ENCODE assay signal across 9 cellular contexts in genomic region chr17:4583796-4584124, GRCh38. TPM values are rescaled to one million over a fixed set of nuclear protein-coding genes. Genes with fewer than 3 reads are reported as not detected.
A peak's percentile ranks its signal among the peaks of the same experiment; 100 is the strongest.
DNase-seq lines count a peak whose midpoint lies in the region; ATAC-seq and TF ChIP-seq lines count a peak whose summit lies in the region.
"Had no signal": no experiment of that assay in that cellular context is flagged by ENCODE, and none has a peak within 500 bp of the region (broad histone marks: within the 10 kb centered on the region; RNA-seq: fewer than 3 reads in every experiment).

No MANE protein-coding gene starts in this region.

- H3K27ac ChIP-seq in right atrium auricular region = peak overlapping the region; percentile 59 to 85
- H3K27ac ChIP-seq in sigmoid colon = peak overlapping the region in 1 of 4 donors; percentile 73

- peak overlapping the region; percentile 28 for H3K4me3 Mint-ChIP-seq in activated CD8-positive, alpha-beta T cell treated with anti-CD3 and anti-CD28 coated beads, Interleukin-2, amount 10 ng/mL, durations not matched to agents 7 days and 5 days
- H3K4me3 Mint-ChIP-seq: dendritic cell treated with granulocyte-macrophage colony-stimulating factor and Interleukin-4, amounts not matched to agents 40 ng/mL and 50 ng/mL, for 4 days had no signal

- TF ChIP-seq POLR2A in sigmoid colon (IDR thresholded peaks at IDR 0.05) = no peak

- WGBS in sigmoid colon, 2 donors = 17 to 22% methylated on average over 15 of the region's 15 CpGs

- H3K4me3 ChIP-seq in right atrium auricular region = peak overlapping the region; percentile 49 to 64
- H3K4me3 ChIP-seq in sigmoid colon = peak overlapping the region; percentile 17 to 50 (median 38)

- no peaks in the 10 kb centered on the region for H3K36me3 ChIP-seq in right atrium auricular region
- no peaks in the 10 kb centered on the region for H3K36me3 ChIP-seq in sigmoid colon

- H3K27me3 Mint-ChIP-seq in activated CD8-positive, alpha-beta T cell treated with anti-CD3 and anti-CD28 coated beads, Interleukin-2, amount 10 ng/mL, durations not matched to agents 7 days and 5 days (ENCODE audit: low read depth) = peaks cover 47% of the 10 kb centered on the region

- no peaks in the 10 kb centered on the region for H3K9me3 ChIP-seq in right atrium auricular region
- H3K9me3 ChIP-seq in sigmoid colon = no peaks in the 10 kb centered on the region

- H3K9me3 Mint-ChIP-seq in activated CD8-positive, alpha-beta T cell treated with anti-CD3 and anti-CD28 coated beads, Interleukin-2, amount 10 ng/mL, durations not matched to agents 7 days and 5 days (ENCODE audit: insufficient read depth) = no peaks in the 10 kb centered on the region
- H3K9me3 Mint-ChIP-seq: dendritic cell treated with granulocyte-macrophage colony-stimulating factor and Interleukin-4, amounts not matched to agents 40 ng/mL and 50 ng/mL, for 4 days had no signal

- H3K4me1 Mint-ChIP-seq in activated CD8-positive, alpha-beta T cell treated with anti-CD3 and anti-CD28 coated beads, Interleukin-2, amount 10 ng/mL, durations not matched to agents 7 days and 5 days (ENCODE audit: low read depth) = peaks cover 3% of the 10 kb centered on the region

- peak; percentile 15 for DNase-seq in stimulated activated CD4-positive, alpha-beta T cell treated with anti-CD3 and anti-CD28 coated beads, Interleukin-4, amount 100 ng/mL, for 1 hour
- no peak for DNase-seq in stimulated activated CD4-positive, alpha-beta T cell treated with anti-CD3 and anti-CD28 coated beads, Interleukin-12 subunit alpha, Interleukin-12 subunit beta, amount 100 ng/mL, for 4 hours
- no peak for DNase-seq in activated CD8-positive, alpha-beta T cell treated with anti-CD3 and anti-CD28 coated beads, Interleukin-2, amount 10 ng/mL, durations not matched to agents 7 days and 5 days
- DNase-seq in right atrium auricular region (ENCODE audit: low spot score) (no peak), sigmoid colon (no peak), NCI-H187 (lab: John Stamatoyannopoulos, UW) (no peak), OCI-M2 (lab: John Stamatoyannopoulos, UW; ENCODE audit: unreplicated experiment) (no peak), dedifferentiated amniotic fluid mesenchymal stem cell (ENCODE audit: extremely low spot score) (no peak)

- H3K4me1 ChIP-seq in right atrium auricular region (peaks cover 0 to 46% of the 10 kb centered on the region in 2 donors), sigmoid colon (peaks cover 0 to 17% (median 15%) of the 10 kb centered on the region in 4 donors)

- CTCF ChIA-PET in activated CD8-positive, alpha-beta T cell treated with anti-CD3 and anti-CD28 coated beads, Interleukin-2, amount 10 ng/mL, durations not matched to agents 7 days and 5 days (lab: Charles Lee) = interaction anchor here (1.0 kb wide), 1 partner anchor 19 kb away, joined by 3 read pairs; no protein-coding TSS in a partner anchor

- no peak for TF ChIP-seq EP300 in sigmoid colon (IDR thresholded peaks at IDR 0.05)

- intact Hi-C loops in sigmoid colon (cut with DNase I) = no loop called here

- H3K27me3 ChIP-seq in right atrium auricular region (no peaks in the 10 kb centered on the region), sigmoid colon (peaks cover 17 to 45% (median 37%) of the 10 kb centered on the region in 3 donors)

- peak; percentile 79 for ATAC-seq in activated CD8-positive, alpha-beta T cell treated with anti-CD3 and anti-CD28 coated beads, Interleukin-2, amount 10 ng/mL, durations not matched to agents 7 days and 5 days

- H3K36me3 Mint-ChIP-seq in activated CD8-positive, alpha-beta T cell treated with anti-CD3 and anti-CD28 coated beads, Interleukin-2, amount 10 ng/mL, durations not matched to agents 7 days and 5 days (ENCODE audit: low read depth) = no peaks in the 10 kb centered on the region

- POLR2A ChIA-PET in activated CD8-positive, alpha-beta T cell treated with anti-CD3 and anti-CD28 coated beads, Interleukin-2, amount 10 ng/mL, durations not matched to agents 7 days and 5 days (lab: Charles Lee) = no interaction called here

- TF ChIP-seq CTCF in right atrium auricular region (IDR thresholded peaks at IDR 0.05) (peak in 1 of 2 donors; percentile 40), sigmoid colon (IDR thresholded peaks at IDR 0.05) (no peak)

- H3K27ac Mint-ChIP-seq in activated CD8-positive, alpha-beta T cell treated with anti-CD3 and anti-CD28 coated beads, Interleukin-2, amount 10 ng/mL, durations not matched to agents 7 days and 5 days = no peak overlapping the region
- H3K27ac Mint-ChIP-seq: dendritic cell treated with granulocyte-macrophage colony-stimulating factor and Interleukin-4, amounts not matched to agents 40 ng/mL and 50 ng/mL, for 4 days had no signal

RNA-seq across cellular contexts. Expression of gene SMTNL2, which starts 0.6 kb away (rescaled TPM):
- not detected for total RNA-seq in activated CD8-positive, alpha-beta T cell treated with anti-CD3 and anti-CD28 coated beads, Interleukin-2, amount 10 ng/mL, durations not matched to agents 7 days and 5 days
- total RNA-seq in right atrium auricular region (10 to 100 TPM; 21.1 to 41.6 TPM), sigmoid colon (1 to 10 TPM in 3 of 4 donors, under 1 TPM in 1; 0.33 to 1.9 (median 1.6) TPM)
- polyA plus RNA-seq in sigmoid colon = under 1 TPM in 2 of 3 donors, not detected in 1; 0.45 to 0.60 TPM

RNA-seq across cellular contexts. Expression of gene GGT6, which starts 23.4 kb away (rescaled TPM):
- total RNA-seq in activated CD8-positive, alpha-beta T cell treated with anti-CD3 and anti-CD28 coated beads, Interleukin-2, amount 10 ng/mL, durations not matched to agents 7 days and 5 days = not detected
- total RNA-seq in right atrium auricular region (not detected), sigmoid colon (1 to 10 TPM in 1 of 4 donors, under 1 TPM in 1, not detected in 2; 0.71 to 3.0 TPM)
- polyA plus RNA-seq in sigmoid colon = 10 to 100 TPM; 22.2 to 94.4 (median 28.4) TPM

RNA-seq across cellular contexts. Expression of gene MYBBP1A, which starts 28.6 kb away (rescaled TPM):
- 10 to 100 TPM; 70.7 to 76.7 TPM for total RNA-seq in activated CD8-positive, alpha-beta T cell treated with anti-CD3 and anti-CD28 coated beads, Interleukin-2, amount 10 ng/mL, durations not matched to agents 7 days and 5 days
- total RNA-seq in right atrium auricular region (10 to 100 TPM; 19.6 to 25.8 TPM), sigmoid colon (10 to 100 TPM; 23.2 to 32.4 (median 27.4) TPM)
- 10 to 100 TPM in 1 of 3 donors, 1 to 10 TPM in 2; 6.6 to 44.5 (median 7.4) TPM for polyA plus RNA-seq in sigmoid colon

RNA-seq across cellular contexts. Expression of gene ALOX15, which starts 57.7 kb away (rescaled TPM):
- not detected for total RNA-seq in activated CD8-positive, alpha-beta T cell treated with anti-CD3 and anti-CD28 coated beads, Interleukin-2, amount 10 ng/mL, durations not matched to agents 7 days and 5 days
- total RNA-seq in right atrium auricular region (10 to 100 TPM; 16.9 to 65.0 TPM), sigmoid colon (under 1 TPM in 3 of 4 donors, not detected in 1; 0.28 to 0.81 (median 0.36) TPM)
- polyA plus RNA-seq in sigmoid colon = under 1 TPM in 2 of 3 donors, not detected in 1; 0.60 to 0.77 TPM

Comparison
In these comparisons a context has a peak if more than half of its experiments do, and no peak if none do; other contexts are left out.
1. RNA of gene SMTNL2, which starts 0.6 kb away (total RNA-seq): 21.1 to 41.6 TPM in right atrium auricular region; 0.33 to 1.9 TPM in sigmoid colon and not detected in activated CD8-positive, alpha-beta T cell treated with anti-CD3 and anti-CD28 coated beads, Interleukin-2, amount 10 ng/mL, durations not matched to agents 7 days and 5 days; every median in the first group is over 4 times any median in the second.